Comparison of ENCODE assay signal across 7 cellular contexts in genomic region chr6:113070681-113071080, GRCh38.
DNase-seq lines count a peak whose midpoint lies in the region; ATAC-seq, FAIRE-seq and TF ChIP-seq lines count a peak whose summit lies in the region.
"Not testable (repeated sequence)": the region's sequence is repeated elsewhere in the genome, so short reads cannot be mapped to it uniquely, and the experiment has no call there.

No MANE protein-coding gene starts in this region.

- H3K36me3 Mint-ChIP-seq in astrocyte (ENCODE audit: low read depth, unreplicated experiment): not testable (repeated sequence)
- peaks cover 12% of the 10 kb centered on the region for H3K36me3 Mint-ChIP-seq in osteocyte (ENCODE audit: unreplicated experiment)

- H3K4me1 ChIP-seq in HCT116 (ENCODE audit: control insufficient read depth in 1 of 2, insufficient read depth in 2 of 2, low read length in 2 of 2) (peaks cover 0 to 11% of the 10 kb centered on the region in 2 experiments; a peak in 1 of 4 replicates), astrocyte (ENCODE audit: insufficient read depth, low read length) (peaks cover 38% of the 10 kb centered on the region)

- not testable (repeated sequence) for H3K4me3 ChIP-seq in HCT116 (replicated peaks in 1 of 2; ENCODE audit: low read depth in 1 of 2, low read length in 2 of 2); MG63; astrocyte (ENCODE audit: insufficient read depth, low read depth, low read length); epithelial cell of esophagus (ENCODE audit: low read length)

- not testable (repeated sequence) for H3K9me2 ChIP-seq in HCT116 (ENCODE audit: insufficient read depth)

- TF ChIP-seq RAD21 in HCT116 (IDR thresholded peaks at IDR 0.05; ENCODE audit: low read depth): not testable (repeated sequence)

- POLR2A ChIA-PET in HCT116 (lab: Charles Lee): not testable (repeated sequence)

- H3K27ac Mint-ChIP-seq in astrocyte (ENCODE audit: unreplicated experiment): not testable (repeated sequence)
- peak overlapping the region; percentile 95 for H3K27ac Mint-ChIP-seq in osteocyte (ENCODE audit: unreplicated experiment)

- H3K27me3 Mint-ChIP-seq in astrocyte (ENCODE audit: low read depth, unreplicated experiment); osteocyte (ENCODE audit: unreplicated experiment): not testable (repeated sequence)

- not testable (repeated sequence) for H3K4me3 Mint-ChIP-seq in astrocyte (ENCODE audit: unreplicated experiment); osteocyte (ENCODE audit: unreplicated experiment)

- not testable (repeated sequence) for H3K4me2 ChIP-seq in HCT116 (ENCODE audit: low read length); astrocyte (ENCODE audit: low read length)

- CTCF ChIA-PET in HCT116 (lab: Charles Lee): not testable (repeated sequence)

- H3K79me2 ChIP-seq in HCT116 (ENCODE audit: insufficient read depth, low read length); astrocyte (ENCODE audit: insufficient read depth, low read length): not testable (repeated sequence)

- H3K9me3 ChIP-seq in HCT116 (ENCODE audit: control insufficient read depth in 1 of 2, insufficient read depth in 1 of 2, low read depth in 1 of 2, low read length in 2 of 2); MG63; astrocyte (ENCODE audit: insufficient read depth, low read depth, low read length): not testable (repeated sequence)

- not testable (repeated sequence) for H3K27me3 ChIP-seq in HCT116 (ENCODE audit: insufficient read depth, low read length); MG63; astrocyte (ENCODE audit: insufficient read depth, low read length)

- not testable (repeated sequence) for H3K27ac ChIP-seq in HCT116 (ENCODE audit: low read depth, low read length); astrocyte (ENCODE audit: low read depth, low read length)

- H3K4me1 Mint-ChIP-seq in astrocyte (ENCODE audit: low read depth, unreplicated experiment) (peaks cover 31% of the 10 kb centered on the region), osteocyte (ENCODE audit: unreplicated experiment) (peaks cover 76% of the 10 kb centered on the region)

- RAD21 ChIA-PET in HCT116 (lab: Charles Lee; ENCODE audit: low non-redundant PET in 1 of 2, low total read pairs in 2 of 2, uncharacterized antibody in 2 of 2, unreplicated experiment in 2 of 2): not testable (repeated sequence)

- not testable (repeated sequence) for BruUV-seq in HCT116 (replicated peaks; lab: Mats Ljungman, UMichigan)

- not testable (repeated sequence) for H3K9me3 Mint-ChIP-seq in astrocyte (ENCODE audit: unreplicated experiment)
- peaks cover 14% of the 10 kb centered on the region for H3K9me3 Mint-ChIP-seq in osteocyte (ENCODE audit: unreplicated experiment)

- DNase-seq in DMS53 (lab: John Stamatoyannopoulos, UW): peak; percentile 20
- peak; percentile 3 for DNase-seq in HCT116 (ENCODE audit: low read depth, low spot score)
- peak; percentile 4 for DNase-seq in MG63
- peak; percentile 49 for DNase-seq in RCC 7860 (ENCODE audit: low spot score)
- peak; percentile 22 for DNase-seq in astrocyte (ENCODE audit: low read depth)
- peak; percentile 19 for DNase-seq in epithelial cell of esophagus (ENCODE audit: low read depth)
- not testable (repeated sequence) for DNase-seq in osteocyte (ENCODE audit: extremely low spot score, unreplicated experiment)

- not testable (repeated sequence) for TF ChIP-seq CTCF in HCT116 (IDR thresholded peaks at IDR 0.05 in 2 of 3, conservative IDR thresholded peaks at IDR 0.05 in 1 of 3; ENCODE audit: borderline replicate concordance in 1 of 3, insufficient read depth in 1 of 3, low read depth in 2 of 3, low read length in 2 of 3); astrocyte (IDR thresholded peaks at IDR 0.05; ENCODE audit: insufficient read depth, low read depth, low read length); epithelial cell of esophagus (IDR thresholded peaks at IDR 0.05; ENCODE audit: insufficient read depth, low read depth, low read length, missing control alignments); osteocyte (IDR thresholded peaks at IDR 0.05)

- not testable (repeated sequence) for H4K20me1 ChIP-seq in HCT116 (ENCODE audit: insufficient read depth); astrocyte (ENCODE audit: insufficient read depth, low read length)

- not testable (repeated sequence) for H2AFZ ChIP-seq in HCT116 (ENCODE audit: low read depth, low read length, poor library complexity, severe bottlenecking); astrocyte (ENCODE audit: low read depth, low read length)

- H3K9ac ChIP-seq in HCT116 (ENCODE audit: low read length); astrocyte (ENCODE audit: low read length): not testable (repeated sequence)

- not testable (repeated sequence) for H3K36me3 ChIP-seq in HCT116 (ENCODE audit: control insufficient read depth in 1 of 2, insufficient read depth in 2 of 2, low read length in 2 of 2); MG63; astrocyte (ENCODE audit: insufficient read depth, low read length)

- intact Hi-C loops in HCT116 (cut with micrococcal nuclease): not testable (repeated sequence)

- not testable (repeated sequence) for FAIRE-seq in RCC 7860 (lab: Jason Lieb, UNC); astrocyte (lab: Jason Lieb, UNC)

- not testable (repeated sequence) for TF ChIP-seq POLR2A in HCT116 (IDR thresholded peaks at IDR 0.05; ENCODE audit: borderline replicate concordance, extremely low read depth, insufficient read depth, insufficient read length)

- ATAC-seq in HCT116: not testable (repeated sequence)
